Comparison of ENCODE assay signal across 1 cellular context in genomic region chr22:39962071-39962470, GRCh38.
TF ChIP-seq lines count a peak whose summit lies in the region.

No MANE protein-coding gene starts in this region.

TF ChIP-seq in K562, 482 proteins besides CTCF, POLR2A, EP300 and RAD21:
- TF ChIP-seq ZNF778 (CRISPR knock-in tag; IDR thresholded peaks at IDR 0.05) (no peak), XRCC5 (IDR thresholded peaks at IDR 0.05; ENCODE audit: low read depth, low read length) (no peak), ZNF311 (CRISPR knock-in tag; IDR thresholded peaks at IDR 0.05) (no peak), NELFE (IDR thresholded peaks at IDR 0.05; ENCODE audit: insufficient read depth, insufficient read length) (no peak), THRAP3 (IDR thresholded peaks at IDR 0.05; ENCODE audit: borderline replicate concordance) (no peak), ZNF197 (CRISPR knock-in tag; IDR thresholded peaks at IDR 0.05; ENCODE audit: low read depth) (no peak), PKNOX1 (IDR thresholded peaks at IDR 0.05) (no peak), POLR2H (tag; IDR thresholded peaks at IDR 0.05; ENCODE audit: low read depth) (no peak), TARDBP (IDR thresholded peaks at IDR 0.05) (no peak)
